In the genomic region with DNA sequence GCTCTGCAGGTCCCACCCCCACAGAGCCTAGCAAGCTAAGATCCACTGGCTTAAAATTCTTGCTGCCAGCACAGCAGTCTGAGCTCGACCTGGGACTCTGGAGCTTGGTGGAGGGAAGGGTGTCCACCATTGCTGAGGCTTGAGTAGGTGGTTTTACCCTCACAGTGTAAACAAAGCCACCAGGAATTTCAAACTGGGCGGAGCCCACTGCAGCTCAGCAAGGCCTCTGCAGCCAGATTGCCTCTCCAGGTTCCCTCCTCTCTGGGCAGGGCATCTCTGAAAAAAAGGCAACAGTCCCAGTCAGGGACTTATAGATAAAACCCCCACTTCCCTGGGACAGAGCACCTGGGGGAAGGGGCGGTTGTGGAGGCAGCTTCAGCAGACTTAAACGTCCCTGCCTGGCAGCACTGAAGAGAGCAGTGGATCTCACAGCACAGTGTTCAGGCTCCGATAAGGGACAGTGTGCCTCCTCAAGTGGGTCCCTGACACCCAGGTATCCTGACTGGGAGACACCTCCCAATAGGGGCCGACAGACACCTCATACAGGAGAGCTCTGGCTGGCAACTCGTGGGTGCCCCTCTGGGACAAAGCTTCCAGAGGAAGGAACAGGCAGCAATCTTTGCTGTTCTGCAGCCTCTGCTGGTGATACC, we compare ENCODE assay signal across 1 cellular context.
TF ChIP-seq lines count a peak whose summit lies in the region.

No MANE protein-coding gene starts in this region.

TF ChIP-seq in H1, 55 proteins besides CTCF, POLR2A, EP300 and RAD21:
- TF ChIP-seq KDM4A (IDR thresholded peaks at IDR 0.05; ENCODE audit: low read depth, low read length, severe bottlenecking) (peak; percentile 25), KDM1A (IDR thresholded peaks at IDR 0.05; ENCODE audit: borderline replicate concordance, low read length) (no peak)
